In genomic region chr19:35931161-35931873, GRCh38 we compare ENCODE assay signal across 8 cellular contexts. TPM values are rescaled to one million over a fixed set of nuclear protein-coding genes. Genes with fewer than 3 reads are reported as not detected.
A peak's percentile ranks its signal among the peaks of the same experiment; 100 is the strongest.
DNase-seq lines count a peak whose midpoint lies in the region; ATAC-seq and TF ChIP-seq lines count a peak whose summit lies in the region.

No MANE protein-coding gene starts in this region.

- H3K4me1 Mint-ChIP-seq in activated naive CD8-positive, alpha-beta T cell treated with anti-CD3 and anti-CD28 coated beads for 36 hours: peaks cover 20% of the 10 kb centered on the region

- ATAC-seq in HG02610 (IDR thresholded peaks at IDR 0.05; ENCODE audit: unreplicated experiment) (peak; percentile 90), SK-N-SH treated with all-trans-retinoic acid at 6 μM for 48 hours (peak; percentile 99)

- peak; percentile 50 for TF ChIP-seq POLR2A in ovary (IDR thresholded peaks at IDR 0.05)

- H3K4me1 ChIP-seq in ovary (ENCODE audit: insufficient read depth): peaks cover 1% of the 10 kb centered on the region
- H3K4me1 ChIP-seq in tibial artery: peaks cover 0 to 22% (median 15%) of the 10 kb centered on the region in 4 donors

- peaks cover 3% of the 10 kb centered on the region for H3K36me3 Mint-ChIP-seq in activated naive CD8-positive, alpha-beta T cell treated with anti-CD3 and anti-CD28 coated beads for 36 hours

- no peaks in the 10 kb centered on the region for H3K9me3 Mint-ChIP-seq in activated naive CD8-positive, alpha-beta T cell treated with anti-CD3 and anti-CD28 coated beads for 36 hours

- WGBS in ovary, 3 donors: 0% methylated on average over 47 of the region's 47 CpGs

- peak overlapping the region; percentile 72 for H3K4me3 Mint-ChIP-seq in activated naive CD8-positive, alpha-beta T cell treated with anti-CD3 and anti-CD28 coated beads for 36 hours

- peak overlapping the region; percentile 29 to 66 for H3K27ac ChIP-seq in ovary
- peak overlapping the region; percentile 8 to 56 for H3K27ac ChIP-seq in tibial artery

- H3K27ac Mint-ChIP-seq in activated naive CD8-positive, alpha-beta T cell treated with anti-CD3 and anti-CD28 coated beads for 36 hours: peak overlapping the region; percentile 81

- H3K27me3 ChIP-seq in ovary: no peaks in the 10 kb centered on the region
- H3K27me3 ChIP-seq in tibial artery: no peaks in the 10 kb centered on the region

- H3K4me3 ChIP-seq in ovary (no peak overlapping the region), tibial artery (no peak overlapping the region)

- DNase-seq in NCI-H1092 (lab: John Stamatoyannopoulos, UW): peak; percentile 97
- DNase-seq in activated naive CD8-positive, alpha-beta T cell treated with anti-CD3 and anti-CD28 coated beads for 36 hours: peak; percentile 100
- peak; percentile 97 to 100 (median 99) for DNase-seq in head of caudate nucleus
- peak; percentile 99 for DNase-seq in ovary
- peak; percentile 99 to 100 for DNase-seq in tibial artery

- TF ChIP-seq EP300 in ovary (IDR thresholded peaks at IDR 0.05): no peak

- TF ChIP-seq CTCF in GM12801 (IDR thresholded peaks at IDR 0.05; ENCODE audit: extremely low read depth, insufficient read length): peak; percentile 30
- peak; percentile 73 to 98 (median 97) for TF ChIP-seq CTCF in ovary (IDR thresholded peaks at IDR 0.05)
- peak; percentile 87 to 97 for TF ChIP-seq CTCF in tibial artery (IDR thresholded peaks at IDR 0.05)

- intact Hi-C loops in head of caudate nucleus (cut with DNase I): loop anchor here (10.0 kb wide), 1 partner anchor 187 kb away; the partner anchor contains the start of genes IGFLR1, LIN37, PSENEN and U2AF1L4
- intact Hi-C loops in ovary (cut with DNase I): loop anchor here (5.0 to 10.0 kb wide), 5 partner anchors 34 to 237 kb away; partner anchors contain the start of gene ARHGAP33 (in 1 of the 4)
- intact Hi-C loops in tibial artery (cut with DNase I; ENCODE audit: low total_unique reads): no loop called here

- H3K9me3 ChIP-seq in ovary: no peaks in the 10 kb centered on the region
- no peaks in the 10 kb centered on the region for H3K9me3 ChIP-seq in tibial artery

- no peaks in the 10 kb centered on the region for H3K36me3 ChIP-seq in ovary
- H3K36me3 ChIP-seq in tibial artery: no peaks in the 10 kb centered on the region

- H3K27me3 Mint-ChIP-seq in activated naive CD8-positive, alpha-beta T cell treated with anti-CD3 and anti-CD28 coated beads for 36 hours: no peaks in the 10 kb centered on the region

TF ChIP-seq in SK-N-SH treated with all-trans-retinoic acid at 6 μM for 48 hours, 23 proteins besides CTCF, POLR2A, EP300 and RAD21:
- no peak for TF ChIP-seq ZFP30 (CRISPR knock-in tag; IDR thresholded peaks at IDR 0.05)
- no peak for TF ChIP-seq TSHZ2 (CRISPR knock-in tag; IDR thresholded peaks at IDR 0.05)
- no peak for TF ChIP-seq ESRRG (CRISPR knock-in tag; IDR thresholded peaks at IDR 0.05)
- no peak for TF ChIP-seq ISL1 (CRISPR knock-in tag; IDR thresholded peaks at IDR 0.05)
- TF ChIP-seq, protein P1, sequence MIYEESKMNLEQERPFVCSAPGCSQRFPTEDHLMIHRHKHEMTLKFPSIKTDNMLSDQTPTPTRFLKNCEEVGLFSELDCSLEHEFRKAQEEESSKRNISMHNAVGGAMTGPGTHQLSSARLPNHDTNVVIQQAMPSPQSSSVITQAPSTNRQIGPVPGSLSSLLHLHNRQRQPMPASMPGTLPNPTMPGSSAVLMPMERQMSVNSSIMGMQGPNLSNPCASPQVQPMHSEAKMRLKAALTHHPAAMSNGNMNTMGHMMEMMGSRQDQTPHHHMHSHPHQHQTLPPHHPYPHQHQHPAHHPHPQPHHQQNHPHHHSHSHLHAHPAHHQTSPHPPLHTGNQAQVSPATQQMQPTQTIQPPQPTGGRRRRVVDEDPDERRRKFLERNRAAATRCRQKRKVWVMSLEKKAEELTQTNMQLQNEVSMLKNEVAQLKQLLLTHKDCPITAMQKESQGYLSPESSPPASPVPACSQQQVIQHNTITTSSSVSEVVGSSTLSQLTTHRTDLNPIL (CRISPR knock-in tag; IDR thresholded peaks at IDR 0.05; ENCODE audit: low read depth): no peak
- TF ChIP-seq POU6F1 (CRISPR knock-in tag; IDR thresholded peaks at IDR 0.05; ENCODE audit: borderline replicate concordance, low read depth): no peak
- TF ChIP-seq CSDC2 (CRISPR knock-in tag; IDR thresholded peaks at IDR 0.05): no peak
- TF ChIP-seq SNAI2 (CRISPR knock-in tag; IDR thresholded peaks at IDR 0.05): no peak
- no peak for TF ChIP-seq ZNF8 (CRISPR knock-in tag; IDR thresholded peaks at IDR 0.05)
- TF ChIP-seq RARB (CRISPR knock-in tag; IDR thresholded peaks at IDR 0.05): no peak
- TF ChIP-seq ZNF565 (CRISPR knock-in tag; conservative IDR thresholded peaks at IDR 0.05; ENCODE audit: low read depth): no peak
- TF ChIP-seq, protein P2, sequence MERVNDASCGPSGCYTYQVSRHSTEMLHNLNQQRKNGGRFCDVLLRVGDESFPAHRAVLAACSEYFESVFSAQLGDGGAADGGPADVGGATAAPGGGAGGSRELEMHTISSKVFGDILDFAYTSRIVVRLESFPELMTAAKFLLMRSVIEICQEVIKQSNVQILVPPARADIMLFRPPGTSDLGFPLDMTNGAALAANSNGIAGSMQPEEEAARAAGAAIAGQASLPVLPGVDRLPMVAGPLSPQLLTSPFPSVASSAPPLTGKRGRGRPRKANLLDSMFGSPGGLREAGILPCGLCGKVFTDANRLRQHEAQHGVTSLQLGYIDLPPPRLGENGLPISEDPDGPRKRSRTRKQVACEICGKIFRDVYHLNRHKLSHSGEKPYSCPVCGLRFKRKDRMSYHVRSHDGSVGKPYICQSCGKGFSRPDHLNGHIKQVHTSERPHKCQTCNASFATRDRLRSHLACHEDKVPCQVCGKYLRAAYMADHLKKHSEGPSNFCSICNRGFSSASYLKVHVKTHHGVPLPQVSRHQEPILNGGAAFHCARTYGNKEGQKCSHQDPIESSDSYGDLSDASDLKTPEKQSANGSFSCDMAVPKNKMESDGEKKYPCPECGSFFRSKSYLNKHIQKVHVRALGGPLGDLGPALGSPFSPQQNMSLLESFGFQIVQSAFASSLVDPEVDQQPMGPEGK (CRISPR knock-in tag; IDR thresholded peaks at IDR 0.05; ENCODE audit: borderline replicate concordance): no peak
- no peak for TF ChIP-seq GLIS3 (CRISPR knock-in tag; IDR thresholded peaks at IDR 0.05)
- no peak for TF ChIP-seq ZC3H10 (CRISPR knock-in tag; IDR thresholded peaks at IDR 0.05)
- no peak for TF ChIP-seq OSR1 (CRISPR knock-in tag; IDR thresholded peaks at IDR 0.05)
- no peak for TF ChIP-seq TOX (CRISPR knock-in tag; IDR thresholded peaks at IDR 0.05; ENCODE audit: borderline replicate concordance)
TF ChIP-seq in SK-N-SH treated with all-trans-retinoic acid at 6 μM for 48 hours: peak in this region for 0.

RNA-seq across cellular contexts. Expression of gene LRFN3, which starts 4.9 kb away (rescaled TPM):
- 1 to 10 TPM; 5.8 to 7.1 TPM for total RNA-seq in activated naive CD8-positive, alpha-beta T cell treated with anti-CD3 and anti-CD28 coated beads for 36 hours
- 10 to 100 TPM; 10.6 to 31.2 (median 21.9) TPM for total RNA-seq in ovary
- 10 to 100 TPM in 1 of 2 donors, 1 to 10 TPM in 1; 6.4 to 13.4 TPM for polyA plus RNA-seq in ovary

RNA-seq across cellular contexts. Expression of gene TYROBP, which starts 23.2 kb away (rescaled TPM):
- not detected for total RNA-seq in activated naive CD8-positive, alpha-beta T cell treated with anti-CD3 and anti-CD28 coated beads for 36 hours
- total RNA-seq in ovary: 10 to 100 TPM in 6 of 7 donors, 1 to 10 TPM in 1; 9.2 to 41.5 (median 31.4) TPM
- 100 to 1,000 TPM in 1 of 2 donors, 10 to 100 TPM in 1; 55.1 to 135 TPM for polyA plus RNA-seq in ovary

RNA-seq across cellular contexts. Expression of gene HCST, which starts 29.0 kb away (rescaled TPM):
- 10 to 100 TPM; 44.9 to 53.8 TPM for total RNA-seq in activated naive CD8-positive, alpha-beta T cell treated with anti-CD3 and anti-CD28 coated beads for 36 hours
- total RNA-seq in ovary: 1 to 10 TPM in 6 of 7 donors, under 1 TPM in 1; 0.92 to 6.3 (median 5.5) TPM
- polyA plus RNA-seq in ovary: 1 to 10 TPM; 8.5 to 9.2 TPM

RNA-seq across cellular contexts. Expression of gene NFKBID, which starts 31.0 kb away (rescaled TPM):
- total RNA-seq in activated naive CD8-positive, alpha-beta T cell treated with anti-CD3 and anti-CD28 coated beads for 36 hours: 10 to 100 TPM; 72.2 to 73.7 TPM
- total RNA-seq in ovary: 10 to 100 TPM; 10.4 to 23.7 (median 14.6) TPM
- polyA plus RNA-seq in ovary: 1 to 10 TPM; 4.8 to 5.0 TPM

Comparison
In these comparisons a context has a peak if more than half of its experiments do, and no peak if none do; other contexts are left out.
1. CTCF ChIP-seq: peak in every context shown above with its lines; median percentile 97 in ovary; 92 in tibial artery; 30 in GM12801.
2. RNA of gene TYROBP, which starts 23.2 kb away (total RNA-seq): 9.2 to 41.5 TPM in ovary; not detected in activated naive CD8-positive, alpha-beta T cell treated with anti-CD3 and anti-CD28 coated beads for 36 hours; every median in the first group is over 4 times any median in the second.
3. RNA of gene HCST, which starts 29.0 kb away (total RNA-seq): 44.9 to 53.8 TPM in activated naive CD8-positive, alpha-beta T cell treated with anti-CD3 and anti-CD28 coated beads for 36 hours; 0.92 to 6.3 TPM in ovary; every median in the first group is over 4 times any median in the second.
4. Peak in every context shown above with its lines, with median percentiles within 50 percentile points of each other: DNase-seq.